ENCODE assay signal across 16 cellular contexts in the genomic region with DNA sequence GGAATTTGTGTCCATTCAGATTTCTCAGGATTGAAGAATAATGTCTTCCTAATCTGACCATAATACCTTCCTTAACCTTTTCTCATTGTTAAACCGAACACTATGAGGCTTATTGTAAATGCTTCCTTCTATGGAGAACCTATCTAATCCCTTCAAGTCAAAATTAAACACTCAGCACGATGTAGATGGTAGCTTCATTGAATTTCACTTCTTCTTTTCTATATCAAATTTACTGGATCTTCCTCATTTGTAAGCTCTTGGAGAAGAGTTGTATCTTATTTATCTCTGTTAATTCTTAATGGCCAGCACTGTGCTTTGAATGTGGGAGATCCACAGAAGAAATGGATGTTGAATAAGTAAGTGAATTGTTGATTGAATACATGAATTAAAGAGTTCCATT.
"Had no signal": no experiment of that assay in that cellular context is flagged by ENCODE, and none has a peak within 500 bp of the region (broad histone marks: within the 10 kb centered on the region; RNA-seq: fewer than 3 reads in every experiment).

No MANE protein-coding gene starts in this region.

- H3K4me1 ChIP-seq: upper lobe of right lung had no signal

- DNase-seq: activated CD4-positive, alpha-beta T cell treated with anti-CD3 and anti-CD28 coated beads, Interleukin-2, amount 50 U/mL, for 4 hours; activated gamma-delta T cell treated with Interleukin-2 at 50 U/mL for 16 hours; effector CD8-positive, alpha-beta T cell; mesendoderm; pancreas; stimulated activated CD4-positive, alpha-beta T cell treated with anti-CD3 and anti-CD28 coated beads, Interleukin-4, amount 100 ng/mL, for 4 hours; stimulated activated naive B cell treated with anti-CD40 and anti-IgM and Interleukin-4, amounts not matched to agents 10 μg/mL and 1 μg/mL and 100 μg/mL, for 72 hours; T-cell; T-helper 9 cell; upper lobe of right lung had no signal

- H3K27me3 ChIP-seq: esophagus muscularis mucosa, neutrophil, pancreas, upper lobe of right lung had no signal

- H3K4me3 ChIP-seq: esophagus muscularis mucosa, pancreas, upper lobe of right lung had no signal

- H3K4me3 Mint-ChIP-seq: activated T-helper 1 cell treated with anti-CD3 and anti-CD28 coated beads, Interleukin-12 subunit alpha, Interleukin-12 subunit beta, Interleukin-2, Interleukin-4 antibody, amounts not matched to agents 30 ng/mL and 10 ng/mL and 1 ng/mL, durations not matched to agents 14 hours and 24 hours and 36 hours; natural killer cell treated with Interleukin-12 subunit alpha and Interleukin-12 subunit beta and Interleukin-15 and Interleukin-18, amount 100 ng/mL, for 72 hours; stimulated activated naive B cell treated with anti-CD40 and anti-IgM and Interleukin-4, amounts not matched to agents 10 μg/mL and 1 μg/mL and 100 μg/mL, for 72 hours; T-cell had no signal

- H3K27ac ChIP-seq: esophagus muscularis mucosa, neutrophil, pancreas, upper lobe of right lung had no signal

- H3K36me3 ChIP-seq: esophagus muscularis mucosa, neutrophil, pancreas, upper lobe of right lung had no signal

- H3K9me3 Mint-ChIP-seq: activated T-helper 1 cell treated with anti-CD3 and anti-CD28 coated beads, Interleukin-12 subunit alpha, Interleukin-12 subunit beta, Interleukin-2, Interleukin-4 antibody, amounts not matched to agents 30 ng/mL and 10 ng/mL and 1 ng/mL, durations not matched to agents 14 hours and 24 hours and 36 hours; natural killer cell treated with Interleukin-12 subunit alpha and Interleukin-12 subunit beta and Interleukin-15 and Interleukin-18, amount 100 ng/mL, for 72 hours had no signal

- ATAC-seq: activated naive CD4-positive, alpha-beta T cell treated with anti-CD3 and anti-CD28 coated beads, Interleukin-2, amount 50 U/mL, for 72 hours; natural killer cell treated with Interleukin-12 subunit alpha and Interleukin-12 subunit beta and Interleukin-15 and Interleukin-18, amount 100 ng/mL, for 72 hours; pancreas; sciatic nerve; T-cell; upper lobe of right lung had no signal

- H3K36me3 Mint-ChIP-seq: activated naive CD4-positive, alpha-beta T cell treated with anti-CD3 and anti-CD28 coated beads, Interleukin-2, amount 50 U/mL, for 72 hours; natural killer cell treated with Interleukin-12 subunit alpha and Interleukin-12 subunit beta and Interleukin-15 and Interleukin-18, amount 100 ng/mL, for 72 hours; stimulated activated naive B cell treated with anti-CD40 and anti-IgM and Interleukin-4, amounts not matched to agents 10 μg/mL and 1 μg/mL and 100 μg/mL, for 72 hours; T-cell had no signal

- H3K4me1 Mint-ChIP-seq: T-cell had no signal

- H3K9me3 ChIP-seq: esophagus muscularis mucosa, neutrophil, pancreas, upper lobe of right lung had no signal

- H3K27ac Mint-ChIP-seq: activated T-helper 1 cell treated with anti-CD3 and anti-CD28 coated beads, Interleukin-12 subunit alpha, Interleukin-12 subunit beta, Interleukin-2, Interleukin-4 antibody, amounts not matched to agents 30 ng/mL and 10 ng/mL and 1 ng/mL, durations not matched to agents 14 hours and 24 hours and 36 hours; natural killer cell treated with Interleukin-12 subunit alpha and Interleukin-12 subunit beta and Interleukin-15 and Interleukin-18, amount 100 ng/mL, for 72 hours; stimulated activated naive B cell treated with anti-CD40 and anti-IgM and Interleukin-4, amounts not matched to agents 10 μg/mL and 1 μg/mL and 100 μg/mL, for 72 hours; T-cell had no signal
